1 cellular context compared by ENCODE assay signal in genomic region chr19:40119380-40119779, GRCh38.
A peak's percentile ranks its signal among the peaks of the same experiment; 100 is the strongest.
TF ChIP-seq lines count a peak whose summit lies in the region.

No MANE protein-coding gene starts in this region.

TF ChIP-seq in HepG2, 621 proteins besides CTCF, POLR2A, EP300 and RAD21 (continued from another document and continues in another):
- no peak for TF ChIP-seq ZXDC (CRISPR knock-in tag; IDR thresholded peaks at IDR 0.05)
- TF ChIP-seq HDAC6 (IDR thresholded peaks at IDR 0.05; ENCODE audit: low read depth, low read length) = no peak
- no peak for TF ChIP-seq THAP11 (CRISPR knock-in tag; IDR thresholded peaks at IDR 0.05)
- no peak for TF ChIP-seq BRF2 (CRISPR knock-in tag; IDR thresholded peaks at IDR 0.05)
- no peak for TF ChIP-seq EEA1 (CRISPR knock-in tag; IDR thresholded peaks at IDR 0.05; ENCODE audit: borderline replicate concordance)
- no peak for TF ChIP-seq KLF9 (CRISPR knock-in tag; IDR thresholded peaks at IDR 0.05; ENCODE audit: low read depth)
- TF ChIP-seq SATB2 (CRISPR knock-in tag; IDR thresholded peaks at IDR 0.05) = no peak
- no peak for TF ChIP-seq RXRB (CRISPR knock-in tag; IDR thresholded peaks at IDR 0.05; ENCODE audit: borderline replicate concordance)
- no peak for TF ChIP-seq JUN (CRISPR knock-in tag; IDR thresholded peaks at IDR 0.05)
- TF ChIP-seq GATAD2A (CRISPR knock-in tag; IDR thresholded peaks at IDR 0.05) = peak; percentile 69; the same call in 1 of the 2 replicates
- no peak for TF ChIP-seq ZNF335 (CRISPR knock-in tag; IDR thresholded peaks at IDR 0.05)
- no peak for TF ChIP-seq DMAP1 (CRISPR knock-in tag; IDR thresholded peaks at IDR 0.05)
- TF ChIP-seq SOX5 (CRISPR knock-in tag; IDR thresholded peaks at IDR 0.05; ENCODE audit: borderline replicate concordance) = peak; percentile 39; the same call in 1 of the 2 replicates
- no peak for TF ChIP-seq ETV6 (CRISPR knock-in tag; conservative IDR thresholded peaks at IDR 0.05)
- TF ChIP-seq HNRNPLL (IDR thresholded peaks at IDR 0.05; ENCODE audit: low read depth, low read length, poor library complexity, severe bottlenecking) = no peak
- no peak for TF ChIP-seq THRA (CRISPR knock-in tag; IDR thresholded peaks at IDR 0.05; ENCODE audit: borderline replicate concordance)
- no peak for TF ChIP-seq ZNF556 (CRISPR knock-in tag; IDR thresholded peaks at IDR 0.05; ENCODE audit: borderline replicate concordance)
- TF ChIP-seq ZNF770 (CRISPR knock-in tag; IDR thresholded peaks at IDR 0.05) = no peak
- no peak for TF ChIP-seq THAP8 (CRISPR knock-in tag; IDR thresholded peaks at IDR 0.05; ENCODE audit: borderline replicate concordance)
- TF ChIP-seq ELF1 (CRISPR knock-in tag; IDR thresholded peaks at IDR 0.05) = no peak
- no peak for TF ChIP-seq ZNF710 (CRISPR knock-in tag; IDR thresholded peaks at IDR 0.05; ENCODE audit: borderline replicate concordance)
- no peak for TF ChIP-seq GABPB1 (CRISPR knock-in tag; IDR thresholded peaks at IDR 0.05)
- no peak for TF ChIP-seq ZNF292 (CRISPR knock-in tag; IDR thresholded peaks at IDR 0.05; ENCODE audit: borderline replicate concordance, low read depth)
- no peak for TF ChIP-seq ZNF781 (CRISPR knock-in tag; IDR thresholded peaks at IDR 0.05; ENCODE audit: borderline replicate concordance, not compliant biosample characterization)
- no peak for TF ChIP-seq TOPORS (CRISPR knock-in tag; IDR thresholded peaks at IDR 0.05)
- no peak for TF ChIP-seq KDM1A (CRISPR knock-in tag; IDR thresholded peaks at IDR 0.05)
- TF ChIP-seq RBFOX2 (IDR thresholded peaks at IDR 0.05; ENCODE audit: low read depth, low read length) = no peak
- no peak for TF ChIP-seq FOXP1 (IDR thresholded peaks at IDR 0.05)
- peak; percentile 47; the same call in 1 of the 2 replicates for TF ChIP-seq FOXP1 (CRISPR knock-in tag; IDR thresholded peaks at IDR 0.05)
- TF ChIP-seq HNRNPK (IDR thresholded peaks at IDR 0.05; ENCODE audit: low read depth, low read length, poor library complexity, severe bottlenecking) = no peak
- no peak for TF ChIP-seq ZBTB21 (CRISPR knock-in tag; IDR thresholded peaks at IDR 0.05)
- TF ChIP-seq DRAP1 (CRISPR knock-in tag; IDR thresholded peaks at IDR 0.05) = no peak
- no peak for TF ChIP-seq MXD1 (CRISPR knock-in tag; IDR thresholded peaks at IDR 0.05)
- TF ChIP-seq DR1 (CRISPR knock-in tag; IDR thresholded peaks at IDR 0.05) = no peak
- TF ChIP-seq ZNF558 (CRISPR knock-in tag; IDR thresholded peaks at IDR 0.05; ENCODE audit: borderline replicate concordance) = no peak
- TF ChIP-seq GPBP1L1 (CRISPR knock-in tag; IDR thresholded peaks at IDR 0.05) = no peak
- no peak for TF ChIP-seq ZFP36L2 (CRISPR knock-in tag; IDR thresholded peaks at IDR 0.05)
- TF ChIP-seq HMGXB4 (CRISPR knock-in tag; IDR thresholded peaks at IDR 0.05; ENCODE audit: borderline replicate concordance in 1 of 2, low read depth in 1 of 2) = no peak
- TF ChIP-seq SOX6 (IDR thresholded peaks at IDR 0.05) = no peak
- peak; percentile 49 for TF ChIP-seq SOX6 (CRISPR knock-in tag; IDR thresholded peaks at IDR 0.05)
- TF ChIP-seq RNF219 (CRISPR knock-in tag; IDR thresholded peaks at IDR 0.05) = no peak
- TF ChIP-seq FOXJ3 (CRISPR knock-in tag; IDR thresholded peaks at IDR 0.05; ENCODE audit: borderline replicate concordance) = peak; percentile 81; the same call in 1 of the 2 replicates
- no peak for TF ChIP-seq ZNF280B (CRISPR knock-in tag; IDR thresholded peaks at IDR 0.05; ENCODE audit: borderline replicate concordance)
- TF ChIP-seq PHF21A (CRISPR knock-in tag; IDR thresholded peaks at IDR 0.05) = no peak
- no peak for TF ChIP-seq FOXO1 (CRISPR knock-in tag; IDR thresholded peaks at IDR 0.05)
- no peak for TF ChIP-seq ZNF773 (CRISPR knock-in tag; IDR thresholded peaks at IDR 0.05; ENCODE audit: borderline replicate concordance)
